ENCODE assay signal across 17 cellular contexts in the genomic region with DNA sequence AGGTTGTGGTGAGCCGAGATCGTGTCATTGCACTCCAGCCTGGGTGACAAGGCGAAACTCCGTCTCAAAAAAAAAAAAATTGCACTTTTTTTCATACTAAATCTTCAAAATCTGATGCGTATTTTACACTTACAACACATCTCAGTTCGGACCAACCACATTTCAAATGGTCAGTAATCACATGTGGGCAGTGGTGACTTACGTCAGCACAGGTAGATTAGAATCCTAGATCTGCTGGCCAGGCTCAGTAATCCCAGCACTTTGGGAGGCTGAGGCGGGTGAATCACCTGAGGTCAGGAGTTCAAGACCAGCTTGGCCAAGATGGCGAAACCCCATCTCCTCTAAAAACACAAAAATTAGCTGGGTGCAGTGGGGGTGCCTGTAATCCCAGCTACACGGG. TPM values are rescaled to one million over a fixed set of nuclear protein-coding genes. Genes with fewer than 3 reads are reported as not detected.
A peak's percentile ranks its signal among the peaks of the same experiment; 100 is the strongest.
DNase-seq lines count a peak whose midpoint lies in the region; ATAC-seq and TF ChIP-seq lines count a peak whose summit lies in the region.
"Had no signal": no experiment of that assay in that cellular context is flagged by ENCODE, and none has a peak within 500 bp of the region (broad histone marks: within the 10 kb centered on the region; RNA-seq: fewer than 3 reads in every experiment).

No MANE protein-coding gene starts in this region.

- TF ChIP-seq CTCF in neural crest cell (conservative IDR thresholded peaks at IDR 0.05) (no peak), chondrocyte (IDR thresholded peaks at IDR 0.05) (no peak)

- H3K4me1 Mint-ChIP-seq in CD8-positive, alpha-beta memory T cell, result peaks cover 40 to 57% (median 47%) of the 10 kb centered on the region in 3 donors
- peaks cover 46% of the 10 kb centered on the region for H3K4me1 Mint-ChIP-seq in neural crest cell
- H3K4me1 Mint-ChIP-seq in naive thymus-derived CD4-positive, alpha-beta T cell, result peaks cover 39 to 64% (median 55%) of the 10 kb centered on the region in 7 donors
- peaks cover 34% of the 10 kb centered on the region for H3K4me1 Mint-ChIP-seq in chondrocyte (ENCODE audit: low read depth)

- intact Hi-C loops in naive thymus-derived CD4-positive, alpha-beta T cell (cut with micrococcal nuclease), result loop anchor here (5.0 to 10.0 kb wide), 4 partner anchors 143 to 1430 kb away; a partner anchor contains a TSS

- no peak overlapping the region for H3K27ac Mint-ChIP-seq in CD8-positive, alpha-beta memory T cell
- no peak overlapping the region for H3K27ac Mint-ChIP-seq in neural crest cell (ENCODE audit: unreplicated experiment)
- no peak overlapping the region for H3K27ac Mint-ChIP-seq in naive thymus-derived CD4-positive, alpha-beta T cell
- H3K27ac Mint-ChIP-seq in chondrocyte (ENCODE audit: unreplicated experiment), result no peak overlapping the region

- peaks cover 8 to 42% (median 11%) of the 10 kb centered on the region in 3 donors for H3K36me3 Mint-ChIP-seq in CD8-positive, alpha-beta memory T cell
- peaks cover 21% of the 10 kb centered on the region for H3K36me3 Mint-ChIP-seq in neural crest cell (ENCODE audit: low read depth)
- H3K36me3 Mint-ChIP-seq in naive thymus-derived CD4-positive, alpha-beta T cell, result peaks cover 7 to 28% (median 13%) of the 10 kb centered on the region in 5 donors
- H3K36me3 Mint-ChIP-seq in chondrocyte (ENCODE audit: low read depth), result peaks cover 12% of the 10 kb centered on the region

- no peaks in the 10 kb centered on the region for H3K9me3 Mint-ChIP-seq in CD8-positive, alpha-beta memory T cell
- H3K9me3 Mint-ChIP-seq in neural crest cell (no peaks in the 10 kb centered on the region), chondrocyte (ENCODE audit: low read depth) (no peaks in the 10 kb centered on the region)
- H3K9me3 Mint-ChIP-seq in naive thymus-derived CD4-positive, alpha-beta T cell, result peaks cover 0 to 4% (median 0%) of the 10 kb centered on the region in 11 donors

- no peak for DNase-seq in CD8-positive, alpha-beta memory T cell
- no peak for DNase-seq in neural crest cell (ENCODE audit: low read depth, low spot score)
- DNase-seq in naive thymus-derived CD4-positive, alpha-beta T cell, result no peak
- no peak for DNase-seq in chondrocyte (ENCODE audit: low spot score)
- DNase-seq: Calu3; DMS53; EL; GM23248; HCEC 1CT; NCI-H1105 treated with DMSO at 0.1 percent for 48 hours; NCI-H1694; NCI-H510A; NCI-H748 treated with DMSO at 0.1 percent for 48 hours; NK-92 treated with Interleukin-12 subunit alpha and Interleukin-12 subunit beta, amount 100 ng/mL, for 24 hours; SW 1271 had no signal

- H3K27me3 ChIP-seq in CD8-positive, alpha-beta memory T cell (ENCODE audit: insufficient read depth, low read length, poor library complexity, severe bottlenecking), result no peaks in the 10 kb centered on the region
- H3K27me3 ChIP-seq in naive thymus-derived CD4-positive, alpha-beta T cell (ENCODE audit: control insufficient read depth in 2 of 2, insufficient read depth in 2 of 2, low read length in 2 of 2), result no peaks in the 10 kb centered on the region

- POLR2A ChIA-PET in CD8-positive, alpha-beta memory T cell (lab: Charles Lee), result no interaction called here
- POLR2A ChIA-PET in naive thymus-derived CD4-positive, alpha-beta T cell (lab: Charles Lee), result interaction anchor here (0.9 to 2.8 kb wide), 3 partner anchors 9 to 44 kb away, joined by 5 to 21 read pairs (median 7); a partner anchor contains a TSS

- H3K4me3 ChIP-seq in CD8-positive, alpha-beta memory T cell (ENCODE audit: low read length), result no peak overlapping the region
- H3K4me3 ChIP-seq in naive thymus-derived CD4-positive, alpha-beta T cell (ENCODE audit: low read length), result no peak overlapping the region
- H3K4me3 ChIP-seq: GM23248 had no signal

- no peaks in the 10 kb centered on the region for H3K9me3 ChIP-seq in CD8-positive, alpha-beta memory T cell (ENCODE audit: low read length)
- H3K9me3 ChIP-seq in KOPT-K1 (ENCODE audit: insufficient read depth, low read length, poor library complexity, severe bottlenecking), result no peaks in the 10 kb centered on the region
- no peaks in the 10 kb centered on the region for H3K9me3 ChIP-seq in naive thymus-derived CD4-positive, alpha-beta T cell (ENCODE audit: control insufficient read depth in 2 of 3, low read length in 3 of 3)

- peaks cover 9% of the 10 kb centered on the region for H3K36me3 ChIP-seq in CD8-positive, alpha-beta memory T cell (ENCODE audit: insufficient read depth, low read length)
- peaks cover 31% of the 10 kb centered on the region for H3K36me3 ChIP-seq in KOPT-K1 (ENCODE audit: insufficient read depth, low read length)
- peaks cover 1 to 27% (median 6%) of the 10 kb centered on the region in 3 experiments for H3K36me3 ChIP-seq in naive thymus-derived CD4-positive, alpha-beta T cell (ENCODE audit: control insufficient read depth in 2 of 3, insufficient read depth in 3 of 3, low read length in 3 of 3)

- H3K27me3 Mint-ChIP-seq in CD8-positive, alpha-beta memory T cell, result peaks cover 0 to 1% of the 10 kb centered on the region in 2 donors
- peaks cover 6% of the 10 kb centered on the region for H3K27me3 Mint-ChIP-seq in neural crest cell (ENCODE audit: low read depth)
- H3K27me3 Mint-ChIP-seq in naive thymus-derived CD4-positive, alpha-beta T cell, result no peaks in the 10 kb centered on the region
- no peaks in the 10 kb centered on the region for H3K27me3 Mint-ChIP-seq in chondrocyte (ENCODE audit: low read depth)

- no peak overlapping the region for H3K27ac ChIP-seq in CD8-positive, alpha-beta memory T cell (ENCODE audit: low read depth, low read length)
- peak overlapping the region; percentile 99 for H3K27ac ChIP-seq in KOPT-K1 (ENCODE audit: low read depth, low read length, poor library complexity, severe bottlenecking)
- no peak overlapping the region for H3K27ac ChIP-seq in naive thymus-derived CD4-positive, alpha-beta T cell (ENCODE audit: low read depth, low read length)
- H3K27ac ChIP-seq: GM23248 had no signal

- H3K4me1 ChIP-seq in CD8-positive, alpha-beta memory T cell (ENCODE audit: insufficient read depth, low read length), result peaks cover 48% of the 10 kb centered on the region
- H3K4me1 ChIP-seq in naive thymus-derived CD4-positive, alpha-beta T cell (ENCODE audit: control insufficient read depth in 2 of 2, insufficient read depth in 2 of 2, low read length in 2 of 2), result peaks cover 33 to 39% of the 10 kb centered on the region in 2 donors

- H3K4me3 Mint-ChIP-seq in CD8-positive, alpha-beta memory T cell, result peak overlapping the region in 4 of 7 donors; percentile 5 to 47 (median 38)
- H3K4me3 Mint-ChIP-seq in neural crest cell, result peak overlapping the region; percentile 85
- peak overlapping the region in 4 of 10 donors; percentile 29 to 48 (median 44) for H3K4me3 Mint-ChIP-seq in naive thymus-derived CD4-positive, alpha-beta T cell
- H3K4me3 Mint-ChIP-seq in chondrocyte (ENCODE audit: unreplicated experiment), result no peak overlapping the region

- no peak for ATAC-seq in naive thymus-derived CD4-positive, alpha-beta T cell
- ATAC-seq: Right ventricle myocardium inferior had no signal

- CTCF ChIA-PET in CD8-positive, alpha-beta memory T cell (lab: Charles Lee), result interaction anchor here (1.1 to 3.7 kb wide), 2 partner anchors 8 to 50 kb away, joined by 3 to 15 read pairs; no protein-coding TSS in a partner anchor
- CTCF ChIA-PET in naive thymus-derived CD4-positive, alpha-beta T cell (lab: Charles Lee), result interaction anchor here (0.7 to 1.2 kb wide), 2 partner anchors 14 to 169 kb away, joined by 3 read pairs; no protein-coding TSS in a partner anchor

RNA-seq across cellular contexts. Expression of a gene that starts 1.6 kb away (rescaled TPM):
- 100 to 1,000 TPM; 188 to 192 TPM for total RNA-seq in CD8-positive, alpha-beta memory T cell
- polyA plus RNA-seq in CD8-positive, alpha-beta memory T cell, result 64.5 TPM
- total RNA-seq in neural crest cell (81.6 and 83.1 TPM in 2 replicates), chondrocyte (46.4 to 53.3 TPM (median 47.4 TPM) in 3 replicates)
- 100 to 1,000 TPM in 1 of 5 experiments, 10 to 100 TPM in 4; 25.9 to 109 (median 52.6) TPM for total RNA-seq in naive thymus-derived CD4-positive, alpha-beta T cell
- polyA plus RNA-seq in naive thymus-derived CD4-positive, alpha-beta T cell, result 10 to 100 TPM; 58.0 to 88.3 TPM

RNA-seq across cellular contexts. Expression of a gene that starts 3.3 kb away (rescaled TPM):
- 100 to 1,000 TPM; 832 to 843 TPM for total RNA-seq in CD8-positive, alpha-beta memory T cell
- polyA plus RNA-seq in CD8-positive, alpha-beta memory T cell, result 174 TPM
- total RNA-seq in neural crest cell (670 and 679 TPM in 2 replicates), chondrocyte (1,165 to 1,556 TPM (median 1,179 TPM) in 3 replicates)
- total RNA-seq in naive thymus-derived CD4-positive, alpha-beta T cell, result 1,000 to 10,000 TPM in 1 of 5 experiments, 100 to 1,000 TPM in 4; 449 to 1,130 (median 502) TPM
- polyA plus RNA-seq in naive thymus-derived CD4-positive, alpha-beta T cell, result 100 to 1,000 TPM; 142 to 155 TPM

RNA-seq across cellular contexts. Expression of a gene that starts 10.6 kb away (rescaled TPM):
- 100 to 1,000 TPM; 227 to 230 TPM for total RNA-seq in CD8-positive, alpha-beta memory T cell
- polyA plus RNA-seq in CD8-positive, alpha-beta memory T cell, result 115 TPM
- total RNA-seq in neural crest cell (77.3 and 82.8 TPM in 2 replicates), chondrocyte (71.6 to 94.9 TPM (median 72.4 TPM) in 3 replicates)
- 100 to 1,000 TPM in 2 of 5 experiments, 10 to 100 TPM in 3; 75.0 to 111 (median 96.4) TPM for total RNA-seq in naive thymus-derived CD4-positive, alpha-beta T cell
- polyA plus RNA-seq in naive thymus-derived CD4-positive, alpha-beta T cell, result 10 to 100 TPM; 85.5 to 87.2 TPM

RNA-seq across cellular contexts. Expression of a gene that starts 16.0 kb away (rescaled TPM):
- 1 to 10 TPM; 1.5 to 2.1 TPM for total RNA-seq in CD8-positive, alpha-beta memory T cell
- not detected for polyA plus RNA-seq in CD8-positive, alpha-beta memory T cell
- 1.4 and 2.0 TPM in 2 replicates for total RNA-seq in neural crest cell
- 1 to 10 TPM in 3 of 5 experiments, under 1 TPM in 1, not detected in 1; 0.78 to 3.3 (median 2.3) TPM for total RNA-seq in naive thymus-derived CD4-positive, alpha-beta T cell
- 1 to 10 TPM in 1 of 2 donors, not detected in 1; 1.4 TPM for polyA plus RNA-seq in naive thymus-derived CD4-positive, alpha-beta T cell
- 0.53 TPM in 1 of 3 replicates, not detected in the others for total RNA-seq in chondrocyte
- total RNA-seq: Calu3, GM23248, Right ventricle myocardium inferior had no signal

RNA-seq across cellular contexts. Expression of a gene that starts 22.0 kb away (rescaled TPM):
- total RNA-seq in CD8-positive, alpha-beta memory T cell, result 10 to 100 TPM; 37.3 to 38.6 TPM
- polyA plus RNA-seq in CD8-positive, alpha-beta memory T cell, result 64.1 TPM
- total RNA-seq in neural crest cell, result 26.0 and 26.4 TPM in 2 replicates
- 10 to 100 TPM in 4 of 5 experiments, 1 to 10 TPM in 1; 8.5 to 17.0 (median 13.8) TPM for total RNA-seq in naive thymus-derived CD4-positive, alpha-beta T cell
- polyA plus RNA-seq in naive thymus-derived CD4-positive, alpha-beta T cell, result 10 to 100 TPM; 58.1 to 60.3 TPM
- 28.8 to 31.3 TPM (median 29.1 TPM) in 3 replicates for total RNA-seq in chondrocyte
